ENCODE assay signal across 8 cellular contexts in the genomic region with DNA sequence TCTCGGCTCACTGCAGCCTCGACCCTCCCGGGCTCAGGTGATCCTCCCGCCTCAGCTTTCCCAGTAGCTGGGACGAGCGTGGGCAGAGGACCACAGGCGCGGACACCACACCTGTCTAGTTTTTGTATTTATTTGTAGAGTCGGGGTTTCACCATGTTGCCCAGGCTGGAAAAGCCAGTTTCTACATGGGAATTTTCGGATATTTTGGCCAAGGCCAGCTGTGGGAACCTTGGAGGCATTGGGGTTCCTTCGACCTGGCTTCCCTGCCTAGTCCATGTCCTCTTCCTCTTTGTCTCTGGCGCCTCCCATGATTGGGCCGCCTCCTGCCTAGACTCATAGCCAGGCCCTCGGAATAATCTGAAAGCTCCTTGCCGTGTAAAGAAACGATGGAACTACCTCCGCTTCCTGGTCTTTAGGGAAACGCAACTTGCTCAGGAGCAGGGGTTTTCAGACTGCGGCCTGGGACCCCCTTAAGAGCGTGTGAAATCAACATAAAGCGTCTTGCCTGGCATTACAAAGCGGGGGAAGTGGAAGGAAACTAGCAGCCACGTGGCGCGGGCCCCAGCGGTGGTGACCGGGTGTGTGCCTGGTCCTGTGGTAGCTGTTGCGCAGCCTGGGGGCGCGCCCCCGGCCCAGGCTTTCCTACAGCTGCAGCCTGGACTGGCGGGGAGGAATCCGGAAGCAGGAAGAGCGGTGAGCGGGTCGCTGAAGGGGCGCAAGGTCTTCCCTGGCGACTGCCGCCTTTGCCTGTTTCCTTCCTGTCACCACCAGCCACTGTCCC. TPM values are rescaled to one million over a fixed set of nuclear protein-coding genes. Genes with fewer than 3 reads are reported as not detected.
A peak's percentile ranks its signal among the peaks of the same experiment; 100 is the strongest.
DNase-seq lines count a peak whose midpoint lies in the region; TF ChIP-seq lines count a peak whose summit lies in the region.

No MANE protein-coding gene starts in this region.

- H3K9ac ChIP-seq in iPS-18a (ENCODE audit: low read length), result peak overlapping the region; percentile 92

- H3K27me3 ChIP-seq in iPS-18a (ENCODE audit: control insufficient read depth, insufficient read depth, low read length) (no peaks in the 10 kb centered on the region), spleen (replicated peaks in 1 of 7) (no peaks in the 10 kb centered on the region)

- no peaks in the 10 kb centered on the region for H3K9me3 ChIP-seq in iPS-18a (ENCODE audit: control insufficient read depth, low read depth, low read length)
- no peaks in the 10 kb centered on the region for H3K9me3 ChIP-seq in spleen

- DNase-seq in T-helper 2 cell, result peak in 4 of 5 experiments; percentile 22 to 64 (median 34)
- DNase-seq in astrocyte of the spinal cord (ENCODE audit: low read depth, low spot score), result no peak
- peak; percentile 92 for DNase-seq in spleen
- DNase-seq in kidney glomerular epithelial cell (lab: John Stamatoyannopoulos, UW), result no peak
- DNase-seq in COLO829 (ENCODE audit: low spot score), result no peak
- DNase-seq in NCI-H748 treated with DMSO at 0.1 percent for 48 hours (lab: John Stamatoyannopoulos, UW), result no peak

- in situ Hi-C loops in astrocyte of the spinal cord (cut with HindIII; ENCODE audit: low sequenced_read_pairs), result no loop called here

- WGBS in spleen, 5 donors, result 8 to 14% (median 10%) methylated on average over 35 to 39 of the region's 39 CpGs

- peaks cover 15% of the 10 kb centered on the region for H3K4me1 ChIP-seq in iPS-18a (ENCODE audit: control insufficient read depth, low read depth, low read length)
- H3K4me1 ChIP-seq in spleen, result peaks cover 28 to 57% (median 44%) of the 10 kb centered on the region in 6 donors

- TF ChIP-seq POLR2A in GM18526 (IDR thresholded peaks at IDR 0.05; ENCODE audit: extremely low read depth, insufficient read length) (peak; percentile 23), spleen (IDR thresholded peaks at IDR 0.05) (no peak)

- H3K27ac ChIP-seq in iPS-18a (ENCODE audit: low read length) (no peak overlapping the region), spleen (peak overlapping the region; percentile 98 to 100 (median 100))

- intact Hi-C loops in spleen (cut with DNase I; ENCODE audit: low total_unique reads), result loop anchor here (5.0 kb wide), 1 partner anchor 126 kb away; a partner anchor contains a TSS

- no peak for TF ChIP-seq CTCF in astrocyte of the spinal cord (IDR thresholded peaks at IDR 0.05; ENCODE audit: low read depth, low read length)
- peak in 2 of 11 experiments; percentile 8 to 17 for TF ChIP-seq CTCF in spleen (IDR thresholded peaks at IDR 0.05 in 8 of 11, conservative IDR thresholded peaks at IDR 0.05 in 3 of 11)

- H3K4me3 ChIP-seq in astrocyte of the spinal cord (ENCODE audit: low read depth, low read length), result peak overlapping the region; percentile 52
- peak overlapping the region; percentile 75 for H3K4me3 ChIP-seq in iPS-18a (ENCODE audit: low read length)
- peak overlapping the region; percentile 51 to 92 (median 85) for H3K4me3 ChIP-seq in spleen

- peaks cover 26% of the 10 kb centered on the region for H3K36me3 ChIP-seq in iPS-18a (ENCODE audit: control insufficient read depth, low read depth, low read length)
- peaks cover 3 to 28% (median 24%) of the 10 kb centered on the region in 6 donors for H3K36me3 ChIP-seq in spleen

RNA-seq across cellular contexts. Expression of a gene that starts 1.4 kb away (rescaled TPM):
- total RNA-seq in spleen, result 100 to 1,000 TPM; 162 to 395 (median 240) TPM
- polyA plus RNA-seq in spleen, result 100 to 1,000 TPM in 2 of 3 donors, 10 to 100 TPM in 1; 98.3 to 178 (median 139) TPM

RNA-seq across cellular contexts. Expression of a gene that starts 51.5 kb away (rescaled TPM):
- 10 to 100 TPM; 25.8 to 40.8 (median 30.1) TPM for total RNA-seq in spleen
- polyA plus RNA-seq in spleen, result 10 to 100 TPM in 1 of 3 donors, 1 to 10 TPM in 2; 8.7 to 11.1 (median 8.7) TPM

Comparison
In these comparisons a context has a peak if more than half of its experiments do, and no peak if none do; other contexts are left out.
1. DNase-seq: peak in T-helper 2 cell (4 of 5) and spleen (single experiment); none in astrocyte of the spinal cord (single experiment), kidney glomerular epithelial cell (single experiment), COLO829 (single experiment) and NCI-H748 treated with DMSO at 0.1 percent for 48 hours (single experiment).
2. Peak in every context shown above with its lines, with median percentiles within 50 percentile points of each other: H3K4me3 ChIP-seq.